1 cellular context compared by ENCODE assay signal in the genomic region with DNA sequence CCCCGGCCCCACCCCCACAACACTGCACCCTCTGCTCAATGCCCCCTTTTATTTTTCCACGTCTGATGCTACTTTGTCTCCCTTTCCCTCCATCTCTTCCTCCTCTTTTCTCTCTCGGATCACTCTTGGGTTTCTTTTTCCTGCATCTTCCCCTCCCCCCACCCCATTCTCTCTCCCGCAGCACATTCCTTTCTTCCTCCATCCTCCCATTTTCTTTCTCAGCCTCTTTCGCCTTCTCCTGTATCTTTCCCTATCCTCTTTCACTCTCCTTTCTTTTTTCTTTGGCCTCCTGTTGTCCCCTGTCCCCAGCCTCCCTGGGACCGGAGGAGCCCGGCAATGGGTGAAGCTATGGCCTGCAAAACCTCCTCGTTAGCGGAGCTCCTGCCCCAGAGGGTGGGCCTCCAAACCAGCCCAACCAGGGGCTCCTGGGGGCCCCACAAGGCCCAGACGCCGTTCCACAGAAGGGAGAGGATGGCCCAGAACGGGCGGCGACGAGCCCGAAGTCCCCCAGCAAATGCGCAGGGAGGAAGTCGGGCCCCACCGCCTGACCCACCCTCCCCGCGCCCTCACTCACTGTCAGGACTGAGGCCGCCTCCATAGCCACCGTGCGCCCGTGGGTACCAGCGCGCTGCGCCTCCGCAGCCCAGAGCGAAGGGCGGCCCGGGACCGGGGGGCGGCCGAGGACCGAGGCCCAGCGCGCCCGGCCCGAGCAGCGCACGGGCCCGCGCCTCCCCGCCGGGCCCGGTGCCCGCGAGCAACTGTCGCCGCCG.
TF ChIP-seq lines count a peak whose summit lies in the region.

No MANE protein-coding gene starts in this region.

TF ChIP-seq in WTC11, 78 proteins besides CTCF, POLR2A, EP300 and RAD21 (continued from another document):
- TF ChIP-seq OVOL2 (CRISPR knock-in tag; IDR thresholded peaks at IDR 0.05; ENCODE audit: borderline replicate concordance) (no peak), NFE2L1 (CRISPR knock-in tag; IDR thresholded peaks at IDR 0.05) (no peak), ZNF263 (CRISPR knock-in tag; IDR thresholded peaks at IDR 0.05; ENCODE audit: low read depth) (no peak), E2F5 (CRISPR knock-in tag; IDR thresholded peaks at IDR 0.05) (no peak), ERG (CRISPR knock-in tag; IDR thresholded peaks at IDR 0.05) (no peak), ZBTB21 (CRISPR knock-in tag; IDR thresholded peaks at IDR 0.05; ENCODE audit: borderline replicate concordance) (no peak), CDX4 (CRISPR knock-in tag; IDR thresholded peaks at IDR 0.05; ENCODE audit: borderline replicate concordance) (no peak), E2F1 (CRISPR knock-in tag; IDR thresholded peaks at IDR 0.05) (no peak), USF1 (CRISPR knock-in tag; IDR thresholded peaks at IDR 0.05) (no peak), CREB1 (CRISPR knock-in tag; IDR thresholded peaks at IDR 0.05) (no peak), ESRRA (CRISPR knock-in tag; IDR thresholded peaks at IDR 0.05; ENCODE audit: borderline replicate concordance) (no peak), KAT7 (CRISPR knock-in tag; IDR thresholded peaks at IDR 0.05; ENCODE audit: borderline replicate concordance) (no peak)
- TF ChIP-seq, protein P1, sequence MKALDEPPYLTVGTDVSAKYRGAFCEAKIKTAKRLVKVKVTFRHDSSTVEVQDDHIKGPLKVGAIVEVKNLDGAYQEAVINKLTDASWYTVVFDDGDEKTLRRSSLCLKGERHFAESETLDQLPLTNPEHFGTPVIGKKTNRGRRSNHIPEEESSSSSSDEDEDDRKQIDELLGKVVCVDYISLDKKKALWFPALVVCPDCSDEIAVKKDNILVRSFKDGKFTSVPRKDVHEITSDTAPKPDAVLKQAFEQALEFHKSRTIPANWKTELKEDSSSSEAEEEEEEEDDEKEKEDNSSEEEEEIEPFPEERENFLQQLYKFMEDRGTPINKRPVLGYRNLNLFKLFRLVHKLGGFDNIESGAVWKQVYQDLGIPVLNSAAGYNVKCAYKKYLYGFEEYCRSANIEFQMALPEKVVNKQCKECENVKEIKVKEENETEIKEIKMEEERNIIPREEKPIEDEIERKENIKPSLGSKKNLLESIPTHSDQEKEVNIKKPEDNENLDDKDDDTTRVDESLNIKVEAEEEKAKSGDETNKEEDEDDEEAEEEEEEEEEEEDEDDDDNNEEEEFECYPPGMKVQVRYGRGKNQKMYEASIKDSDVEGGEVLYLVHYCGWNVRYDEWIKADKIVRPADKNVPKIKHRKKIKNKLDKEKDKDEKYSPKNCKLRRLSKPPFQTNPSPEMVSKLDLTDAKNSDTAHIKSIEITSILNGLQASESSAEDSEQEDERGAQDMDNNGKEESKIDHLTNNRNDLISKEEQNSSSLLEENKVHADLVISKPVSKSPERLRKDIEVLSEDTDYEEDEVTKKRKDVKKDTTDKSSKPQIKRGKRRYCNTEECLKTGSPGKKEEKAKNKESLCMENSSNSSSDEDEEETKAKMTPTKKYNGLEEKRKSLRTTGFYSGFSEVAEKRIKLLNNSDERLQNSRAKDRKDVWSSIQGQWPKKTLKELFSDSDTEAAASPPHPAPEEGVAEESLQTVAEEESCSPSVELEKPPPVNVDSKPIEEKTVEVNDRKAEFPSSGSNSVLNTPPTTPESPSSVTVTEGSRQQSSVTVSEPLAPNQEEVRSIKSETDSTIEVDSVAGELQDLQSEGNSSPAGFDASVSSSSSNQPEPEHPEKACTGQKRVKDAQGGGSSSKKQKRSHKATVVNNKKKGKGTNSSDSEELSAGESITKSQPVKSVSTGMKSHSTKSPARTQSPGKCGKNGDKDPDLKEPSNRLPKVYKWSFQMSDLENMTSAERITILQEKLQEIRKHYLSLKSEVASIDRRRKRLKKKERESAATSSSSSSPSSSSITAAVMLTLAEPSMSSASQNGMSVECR (CRISPR knock-in tag; IDR thresholded peaks at IDR 0.05; ENCODE audit: borderline replicate concordance) = no peak
